ENCODE assay signal across 16 cellular contexts in genomic region chr9:95193067-95193466, GRCh38.
DNase-seq lines count a peak whose midpoint lies in the region; ATAC-seq and TF ChIP-seq lines count a peak whose summit lies in the region.
"Had no signal": no experiment of that assay in that cellular context is flagged by ENCODE, and none has a peak within 500 bp of the region (broad histone marks: within the 10 kb centered on the region; RNA-seq: fewer than 3 reads in every experiment).

No MANE protein-coding gene starts in this region.

- peaks cover 5% of the 10 kb centered on the region for H3K27me3 Mint-ChIP-seq in glutamatergic neuron (ENCODE audit: unreplicated experiment)

- DNase-seq in A673 (ENCODE audit: low spot score) = no peak
- DNase-seq in H7 = peak; percentile 70
- no peak for DNase-seq in PC-3
- no peak for DNase-seq in glutamatergic neuron
- DNase-seq in NCI-H510A treated with DMSO at 0.1 percent for 48 hours (lab: John Stamatoyannopoulos, UW) = no peak
- DNase-seq in MV-4-11 (lab: John Stamatoyannopoulos, UW) = no peak
- no peak for DNase-seq in NCI-H187 treated with DMSO at 0.1 percent for 48 hours (lab: John Stamatoyannopoulos, UW)
- no peak for DNase-seq in transverse colon
- DNase-seq: activated effector memory CD4-positive, alpha-beta T cell treated with Interleukin-2 at 50 U/mL for 16 hours; amniotic stem cell; HCEC 1CT; NCI-H1092 treated with DMSO at 0.1 percent for 48 hours; retina; SHP77 treated with DMSO at 0.1 percent for 48 hours had no signal

- BruUV-seq in A673 (replicated peaks; lab: Mats Ljungman, UMichigan) = no TSS peak
- no TSS peak for BruUV-seq in PC-3 (replicated peaks; lab: Mats Ljungman, UMichigan)

- no peak overlapping the region for H3K4me3 Mint-ChIP-seq in glutamatergic neuron (ENCODE audit: unreplicated experiment)

- H3K9me2 ChIP-seq in PC-3 (replicated peaks; ENCODE audit: low read length) = no peaks in the 10 kb centered on the region

- H3K9ac ChIP-seq in PC-3 (ENCODE audit: low read length) = no peak overlapping the region

- H3K27me3 ChIP-seq in A673 (replicated peaks; ENCODE audit: insufficient read depth, low read depth, low read length, poor library complexity) = no peaks in the 10 kb centered on the region
- H3K27me3 ChIP-seq in H7 (ENCODE audit: control insufficient read depth, insufficient read depth, low read length) = no peaks in the 10 kb centered on the region
- H3K27me3 ChIP-seq in PC-3 (ENCODE audit: low read length) = no peaks in the 10 kb centered on the region
- no peaks in the 10 kb centered on the region for H3K27me3 ChIP-seq in transverse colon
- H3K27me3 ChIP-seq: vagina had no signal

- no peak for ATAC-seq in PC-3
- ATAC-seq: activated CD4-positive, CD25-positive, alpha-beta regulatory T cell treated with anti-CD3 and anti-CD28 coated beads, Interleukin-2, amount 50 U/mL, for 24 hours had no signal

- no peak overlapping the region for H3K27ac ChIP-seq in A673 (ENCODE audit: low read depth, low read length, poor library complexity, severe bottlenecking)
- no peak overlapping the region for H3K27ac ChIP-seq in PC-3 (ENCODE audit: low read length)
- no peak overlapping the region for H3K27ac ChIP-seq in transverse colon
- H3K27ac ChIP-seq: vagina had no signal

- peaks cover 26% of the 10 kb centered on the region for H3K4me1 ChIP-seq in A673 (ENCODE audit: insufficient read depth, low read length, poor library complexity, severe bottlenecking)
- no peaks in the 10 kb centered on the region for H3K4me1 ChIP-seq in PC-3 (ENCODE audit: insufficient read depth, low read length)
- H3K4me1 ChIP-seq in transverse colon = peaks cover 0 to 24% (median 16%) of the 10 kb centered on the region in 4 donors

- intact Hi-C loops in A673 (cut with micrococcal nuclease; ENCODE audit: unreplicated experiment) (no loop called here), PC-3 (cut with micrococcal nuclease) (no loop called here), transverse colon (cut with DNase I; ENCODE audit: low total_unique reads) (no loop called here)

- TF ChIP-seq CTCF in A673 (conservative IDR thresholded peaks at IDR 0.05; ENCODE audit: low read depth, low read length) (peak; percentile 56), PC-3 (conservative IDR thresholded peaks at IDR 0.05; ENCODE audit: low read depth, low read length) (peak; percentile 44), glutamatergic neuron (IDR thresholded peaks at IDR 0.05; ENCODE audit: partially characterized antibody, unreplicated experiment) (peak; percentile 29), transverse colon (IDR thresholded peaks at IDR 0.05) (no peak)

- POLR2A ChIA-PET in A673 (lab: Charles Lee; ENCODE audit: low non-redundant PET) = no interaction called here
- POLR2A ChIA-PET in PC-3 (lab: Charles Lee; ENCODE audit: unreplicated experiment) = no interaction called here

- H3K79me2 ChIP-seq in PC-3 (ENCODE audit: low read length) = no peaks in the 10 kb centered on the region

- H4K20me1 ChIP-seq in PC-3 (ENCODE audit: low read length) = no peaks in the 10 kb centered on the region

- H3K4me2 ChIP-seq in PC-3 (ENCODE audit: low read length) = no peak overlapping the region

- in situ Hi-C loops in transverse colon (cut with MboI; ENCODE audit: low pct_ligation_motif_present in 1 of 4, low pct_unique_long_range_greater_than_20kb in 1 of 4, low sequenced_read_pairs in 3 of 4) = no loop called here

- peaks cover 4% of the 10 kb centered on the region for H3K4me1 Mint-ChIP-seq in glutamatergic neuron (ENCODE audit: low read depth, unreplicated experiment)

- peaks cover 4% of the 10 kb centered on the region for H3K9me3 Mint-ChIP-seq in glutamatergic neuron (ENCODE audit: unreplicated experiment)

- TF ChIP-seq EP300 in transverse colon (IDR thresholded peaks at IDR 0.05; ENCODE audit: low read depth) = no peak

- no peak overlapping the region for H2AFZ ChIP-seq in PC-3 (ENCODE audit: low read length)

- no peak for TF ChIP-seq POLR2A in transverse colon (IDR thresholded peaks at IDR 0.05)

- WGBS in transverse colon (ENCODE audit: low coverage in 1 of 2), 2 donors = 93% methylated on average over 8 of the region's 8 CpGs

- H3F3A ChIP-seq in PC-3 (ENCODE audit: low read length, unreplicated experiment) = no peaks in the 10 kb centered on the region

- H3K9me3 ChIP-seq in A673 (ENCODE audit: low read depth, low read length, poor library complexity, severe bottlenecking) = no peaks in the 10 kb centered on the region
- no peaks in the 10 kb centered on the region for H3K9me3 ChIP-seq in PC-3 (ENCODE audit: low read length)
- H3K9me3 ChIP-seq in transverse colon = no peaks in the 10 kb centered on the region
- H3K9me3 ChIP-seq: vagina had no signal

- H3K36me3 ChIP-seq in A673 (ENCODE audit: insufficient read depth, low read length, poor library complexity, severe bottlenecking) (no peaks in the 10 kb centered on the region), H7 (replicated peaks; ENCODE audit: control insufficient read depth, insufficient read depth, low read length) (no peaks in the 10 kb centered on the region), PC-3 (ENCODE audit: low read depth, low read length) (no peaks in the 10 kb centered on the region), transverse colon (no peaks in the 10 kb centered on the region)
- H3K36me3 ChIP-seq: vagina had no signal

- H3K4me3 ChIP-seq in A673 (ENCODE audit: low read depth, low read length, poor library complexity, severe bottlenecking) (no peak overlapping the region), H7 (ENCODE audit: insufficient read depth, low read depth, low read length) (no peak overlapping the region), PC-3 (ENCODE audit: low read length) (no peak overlapping the region), transverse colon (no peak overlapping the region)
- H3K4me3 ChIP-seq: vagina had no signal

- H3K36me3 Mint-ChIP-seq in glutamatergic neuron (ENCODE audit: unreplicated experiment) = peaks cover 8% of the 10 kb centered on the region

- CTCF ChIA-PET in A673 (lab: Charles Lee) (no interaction called here), PC-3 (lab: Charles Lee) (no interaction called here)

- H3K27ac Mint-ChIP-seq in glutamatergic neuron (ENCODE audit: unreplicated experiment) = no peak overlapping the region

Comparison
In these comparisons a context has a peak if more than half of its experiments do, and no peak if none do; other contexts are left out.
1. CTCF ChIP-seq: peak in A673 (single experiment), PC-3 (single experiment) and glutamatergic neuron (single experiment); none in transverse colon (0 of 5).